Comparison of ENCODE assay signal across 24 cellular contexts in genomic region chr18:45119888-45120287, GRCh38.
DNase-seq lines count a peak whose midpoint lies in the region; TF ChIP-seq lines count a peak whose summit lies in the region.
"Had no signal": no experiment of that assay in that cellular context is flagged by ENCODE, and none has a peak within 500 bp of the region (broad histone marks: within the 10 kb centered on the region; RNA-seq: fewer than 3 reads in every experiment).

No MANE protein-coding gene starts in this region.

- H3K36me3 ChIP-seq in BE2C (no peaks in the 10 kb centered on the region), Loucy (ENCODE audit: insufficient read depth, low read length) (no peaks in the 10 kb centered on the region), tibial artery (no peaks in the 10 kb centered on the region), Caco-2 (ENCODE audit: control insufficient read depth, insufficient read depth, low read length) (no peaks in the 10 kb centered on the region)
- H3K36me3 ChIP-seq: HAP-1, SJCRH30 had no signal

- H3K36me3 Mint-ChIP-seq in type B pancreatic cell (no peaks in the 10 kb centered on the region), Caco-2 (ENCODE audit: insufficient read depth, unreplicated experiment) (no peaks in the 10 kb centered on the region)
- H3K36me3 Mint-ChIP-seq: CD4-positive, CD25-positive, alpha-beta regulatory T cell had no signal

- peak overlapping the region; percentile 39; the same call in 1 of the 2 replicates for H2AFZ ChIP-seq in Loucy (ENCODE audit: low read length)
- H2AFZ ChIP-seq: GM23248 had no signal

- H3K27ac Mint-ChIP-seq in type B pancreatic cell (no peak overlapping the region), Caco-2 (ENCODE audit: unreplicated experiment) (no peak overlapping the region)
- H3K27ac Mint-ChIP-seq: B cell; CD4-positive, CD25-positive, alpha-beta regulatory T cell; T-helper 17 cell had no signal

- no peaks in the 10 kb centered on the region for H3K79me2 ChIP-seq in Loucy (ENCODE audit: insufficient read depth, low read length)

- no peak overlapping the region for H3K9ac ChIP-seq in Loucy (ENCODE audit: low read depth, low read length, poor library complexity, severe bottlenecking)
- H3K9ac ChIP-seq: GM23248 had no signal

- peaks cover 4% of the 10 kb centered on the region for H3K27me3 Mint-ChIP-seq in type B pancreatic cell
- peaks cover 13% of the 10 kb centered on the region for H3K27me3 Mint-ChIP-seq in Caco-2 (ENCODE audit: insufficient read depth, unreplicated experiment)
- H3K27me3 Mint-ChIP-seq: B cell had no signal

- H3K4me3 Mint-ChIP-seq in type B pancreatic cell (no peak overlapping the region), Caco-2 (ENCODE audit: unreplicated experiment) (no peak overlapping the region)
- H3K4me3 Mint-ChIP-seq: B cell; CD4-positive, CD25-positive, alpha-beta regulatory T cell; T-helper 17 cell had no signal

- H3K4me1 ChIP-seq in BE2C = no peaks in the 10 kb centered on the region
- peaks cover 38% of the 10 kb centered on the region for H3K4me1 ChIP-seq in Loucy (ENCODE audit: insufficient read depth, low read length, poor library complexity, severe bottlenecking)
- H3K4me1 ChIP-seq in tibial artery = no peaks in the 10 kb centered on the region
- no peaks in the 10 kb centered on the region for H3K4me1 ChIP-seq in Caco-2
- H3K4me1 ChIP-seq: A549, HAP-1, SJCRH30 had no signal

- DNase-seq in BE2C (peak; percentile 31), NCI-H524 treated with DMSO at 0.1 percent for 48 hours (lab: John Stamatoyannopoulos, UW) (peak; percentile 46), brain pericyte (ENCODE audit: low read depth, low spot score) (peak; percentile 2), tibial artery (no peak), type B pancreatic cell (ENCODE audit: extremely low spot score, unreplicated experiment) (no peak), Caco-2 (no peak), substantia nigra (lab: John Stamatoyannopoulos, UW) (no peak)
- DNase-seq: CD4-positive, CD25-positive, alpha-beta regulatory T cell; DND-41; GM23248; Karpas-422; MM.1S; NCI-H1048; NCI-H146; NCI-H2081; NCI-H2227 treated with DMSO at 0.1 percent for 48 hours; NCI-H510A treated with DMSO at 0.1 percent for 48 hours; SJCRH30; T-helper 17 cell had no signal

- H3K4me1 Mint-ChIP-seq in type B pancreatic cell (ENCODE audit: unreplicated experiment) = peaks cover 23% of the 10 kb centered on the region
- no peaks in the 10 kb centered on the region for H3K4me1 Mint-ChIP-seq in Caco-2 (ENCODE audit: low read depth, unreplicated experiment)
- H3K4me1 Mint-ChIP-seq: B cell; CD4-positive, CD25-positive, alpha-beta regulatory T cell; T-helper 17 cell had no signal

- POLR2A ChIA-PET in Caco-2 (lab: Charles Lee) = no interaction called here

- H3F3A ChIP-seq in Loucy (ENCODE audit: low read depth) = no peaks in the 10 kb centered on the region

- H4K20me1 ChIP-seq in Loucy (ENCODE audit: insufficient read depth, low read length, poor library complexity, severe bottlenecking) = no peaks in the 10 kb centered on the region

- no peaks in the 10 kb centered on the region for H3K9me3 Mint-ChIP-seq in type B pancreatic cell
- no peaks in the 10 kb centered on the region for H3K9me3 Mint-ChIP-seq in Caco-2 (ENCODE audit: unreplicated experiment)

- CTCF ChIA-PET in Caco-2 (lab: Charles Lee) = no interaction called here

- H3K4me2 ChIP-seq in Loucy (ENCODE audit: low read depth, low read length, poor library complexity, severe bottlenecking) = no peak overlapping the region
- H3K4me2 ChIP-seq: A549 had no signal

- no peaks in the 10 kb centered on the region for H3K9me2 ChIP-seq in Loucy (replicated peaks; ENCODE audit: low read depth, low read length)

- H3K27ac ChIP-seq in tibial artery (no peak overlapping the region), substantia nigra (ENCODE audit: low read depth, low read length, poor library complexity, severe bottlenecking) (no peak overlapping the region)
- H3K27ac ChIP-seq: A549, GM23248, SJCRH30 had no signal

- H3K9me3 ChIP-seq in BE2C (no peaks in the 10 kb centered on the region), Loucy (ENCODE audit: insufficient read depth, low read depth, low read length) (no peaks in the 10 kb centered on the region), tibial artery (no peaks in the 10 kb centered on the region), Caco-2 (no peaks in the 10 kb centered on the region)
- H3K9me3 ChIP-seq: A549, HAP-1, SJCRH30 had no signal

- TF ChIP-seq CTCF in BE2C (IDR thresholded peaks at IDR 0.05; ENCODE audit: low read depth, low read length) (no peak), Loucy (conservative IDR thresholded peaks at IDR 0.05; ENCODE audit: low read length) (no peak), tibial artery (IDR thresholded peaks at IDR 0.05) (no peak), type B pancreatic cell (conservative IDR thresholded peaks at IDR 0.05) (no peak), Caco-2 (IDR thresholded peaks at IDR 0.05; ENCODE audit: insufficient read depth in 1 of 2, low read depth in 1 of 2, low read length in 1 of 2, severe bottlenecking in 1 of 2, unreplicated experiment in 1 of 2) (no peak)

- H3K27me3 ChIP-seq in BE2C = no peaks in the 10 kb centered on the region
- H3K27me3 ChIP-seq in Loucy (ENCODE audit: insufficient read depth, low read length, poor library complexity, severe bottlenecking) = no peaks in the 10 kb centered on the region
- H3K27me3 ChIP-seq in tibial artery = no peaks in the 10 kb centered on the region
- no peaks in the 10 kb centered on the region for H3K27me3 ChIP-seq in Caco-2 (replicated peaks; ENCODE audit: control insufficient read depth, insufficient read depth, low read length)
- H3K27me3 ChIP-seq: SJCRH30 had no signal

- intact Hi-C loops in tibial artery (cut with DNase I; ENCODE audit: low total_unique reads) = no loop called here
- intact Hi-C loops in Caco-2 (cut with micrococcal nuclease; ENCODE audit: unreplicated experiment) = no loop called here

- BruUV-seq in Caco-2 (replicated peaks; lab: Mats Ljungman, UMichigan) = no TSS peak

- no peak overlapping the region for H3K4me3 ChIP-seq in BE2C (ENCODE audit: low read depth, low read length)
- H3K4me3 ChIP-seq in Loucy (ENCODE audit: low read length, poor library complexity, severe bottlenecking) = no peak overlapping the region
- no peak overlapping the region for H3K4me3 ChIP-seq in tibial artery
- H3K4me3 ChIP-seq in Caco-2 (ENCODE audit: low read depth, low read length) = no peak overlapping the region
- H3K4me3 ChIP-seq: A549, GM12878, GM23248, HAP-1, SJCRH30 had no signal

Comparison
In these comparisons a context has a peak if more than half of its experiments do, and no peak if none do; other contexts are left out.
1. DNase-seq: peak in BE2C (single experiment), NCI-H524 treated with DMSO at 0.1 percent for 48 hours (single experiment) and brain pericyte (single experiment); none in tibial artery (0 of 2), type B pancreatic cell (single experiment), Caco-2 (0 of 2) and substantia nigra (0 of 49).